ENCODE assay signal across 12 cellular contexts in genomic region chr19:1211494-1212234, GRCh38. TPM values are rescaled to one million over a fixed set of nuclear protein-coding genes. Genes with fewer than 3 reads are reported as not detected.
DNase-seq lines count a peak whose midpoint lies in the region; ATAC-seq and TF ChIP-seq lines count a peak whose summit lies in the region.
"Had no signal": no experiment of that assay in that cellular context is flagged by ENCODE, and none has a peak within 500 bp of the region (broad histone marks: within the 10 kb centered on the region; RNA-seq: fewer than 3 reads in every experiment).

No MANE protein-coding gene starts in this region.

- TF ChIP-seq EP300 in SK-N-SH (IDR thresholded peaks at IDR 0.05; ENCODE audit: borderline replicate concordance in 1 of 2, low read depth in 1 of 2, low read length in 1 of 2), result no peak

- H4K20me1 ChIP-seq in SK-N-SH (ENCODE audit: insufficient read depth), result peaks cover 24% of the 10 kb centered on the region

- no peak overlapping the region for H3K4me2 ChIP-seq in SK-N-SH

- no peak overlapping the region for H3K4me3 ChIP-seq in SK-N-SH (ENCODE audit: low read depth in 2 of 2, low read length in 1 of 2)
- no peak overlapping the region for H3K4me3 ChIP-seq in skin epidermis
- H3K4me3 ChIP-seq in foreskin fibroblast (ENCODE audit: low read depth in 1 of 2, low read length in 2 of 2), result no peak overlapping the region

- DNase-seq in SK-N-SH, result no peak
- peak; percentile 86 for DNase-seq in amniotic epithelial cell (ENCODE audit: low read depth)
- DNase-seq in iPS DF 19.7 (ENCODE audit: low read depth, low spot score), result peak; percentile 48
- no peak for DNase-seq in foreskin fibroblast
- DNase-seq: activated CD4-positive, CD25-positive, alpha-beta regulatory T cell treated with anti-CD3 and anti-CD28 coated beads, Interleukin-2, amount 50 U/mL, for 72 hours; EL; GOT3; NCI-H1048 had no signal

- 97% methylated on average over 28 of the region's 33 CpGs for WGBS in SK-N-SH (ENCODE audit: low lambda C conversion rate)

- H3K27ac ChIP-seq in SK-N-SH (ENCODE audit: low read depth in 2 of 2, low read length in 1 of 2), result no peak overlapping the region; a peak in 1 of 4 replicates
- peak overlapping the region in 12 of 21 experiments; percentile 4 to 91 (median 42) for H3K27ac ChIP-seq in skin epidermis

- peaks cover 36 to 47% of the 10 kb centered on the region in 2 experiments; a peak in 3 of 4 replicates for H3K4me1 ChIP-seq in SK-N-SH (ENCODE audit: control insufficient read depth in 1 of 2, insufficient read depth in 2 of 2, low read depth in 1 of 2, low read length in 1 of 2)

- no peaks in the 10 kb centered on the region for H3K27me3 ChIP-seq in SK-N-SH (ENCODE audit: insufficient read depth)

- no peaks in the 10 kb centered on the region for H3K9me3 ChIP-seq in SK-N-SH

- H2AFZ ChIP-seq in SK-N-SH (ENCODE audit: low read depth), result no peak overlapping the region

- no peaks in the 10 kb centered on the region for H3K9me2 ChIP-seq in SK-N-SH

- peaks cover 99% of the 10 kb centered on the region for H3K79me2 ChIP-seq in SK-N-SH (ENCODE audit: insufficient read depth)

- H3F3A ChIP-seq in SK-N-SH (replicated peaks; ENCODE audit: insufficient read depth), result peaks cover 44% of the 10 kb centered on the region

- no peak for TF ChIP-seq RAD21 in SK-N-SH (IDR thresholded peaks at IDR 0.05; ENCODE audit: low read length)

- TF ChIP-seq CTCF in SK-N-SH (IDR thresholded peaks at IDR 0.05), result no peak
- no peak for TF ChIP-seq CTCF in foreskin fibroblast (IDR thresholded peaks at IDR 0.05; ENCODE audit: low read depth, low read length)

- ATAC-seq in SK-N-SH treated with all-trans-retinoic acid at 6 μM for 48 hours (no peak), GM21619 (IDR thresholded peaks at IDR 0.05; ENCODE audit: unreplicated experiment) (no peak), GM18519 (IDR thresholded peaks at IDR 0.05; ENCODE audit: low FRiP score, unreplicated experiment) (no peak)

- H3K36me3 ChIP-seq in SK-N-SH (replicated peaks in 1 of 2; ENCODE audit: control insufficient read depth in 1 of 2, insufficient read depth in 2 of 2, low read length in 1 of 2), result peaks cover 4 to 11% of the 10 kb centered on the region in 2 experiments

- no peak overlapping the region for H3K9ac ChIP-seq in SK-N-SH

- POLR2A ChIA-PET in SK-N-SH (lab: Yijun Ruan, JAX), result interaction anchor here (0.6 to 1.3 kb wide), 2 partner anchors 32 to 57 kb away, joined by 3 read pairs; partner anchors contain the start of gene CIRBP

- CTCF ChIA-PET in SK-N-SH (lab: Yijun Ruan, JAX), result interaction anchor here (1.1 to 3.8 kb wide), 4 partner anchors 9 to 98 kb away, joined by 3 to 32 read pairs (median 6); no protein-coding TSS in a partner anchor

TF ChIP-seq in SK-N-SH, 30 proteins besides CTCF, POLR2A, EP300 and RAD21:
- TF ChIP-seq RXRA (IDR thresholded peaks at IDR 0.05; ENCODE audit: borderline replicate concordance, low read depth) (no peak), PBX3 (IDR thresholded peaks at IDR 0.05) (peak; percentile 45)

TF ChIP-seq in SK-N-SH treated with all-trans-retinoic acid at 6 μM for 48 hours, 23 proteins besides CTCF, POLR2A, EP300 and RAD21:
- TF ChIP-seq TSHZ2 (CRISPR knock-in tag; IDR thresholded peaks at IDR 0.05), result no peak
- no peak for TF ChIP-seq ARNTL (CRISPR knock-in tag; IDR thresholded peaks at IDR 0.05; ENCODE audit: borderline replicate concordance, low read depth)
- no peak for TF ChIP-seq CSDC2 (CRISPR knock-in tag; IDR thresholded peaks at IDR 0.05)
- no peak for TF ChIP-seq BACH2 (CRISPR knock-in tag; IDR thresholded peaks at IDR 0.05; ENCODE audit: borderline replicate concordance)
- no peak for TF ChIP-seq CREB5 (CRISPR knock-in tag; IDR thresholded peaks at IDR 0.05; ENCODE audit: low read depth)
- no peak for TF ChIP-seq ZC3H10 (CRISPR knock-in tag; IDR thresholded peaks at IDR 0.05)
- TF ChIP-seq ZFP3 (CRISPR knock-in tag; IDR thresholded peaks at IDR 0.05), result no peak
- TF ChIP-seq POU6F1 (CRISPR knock-in tag; IDR thresholded peaks at IDR 0.05; ENCODE audit: borderline replicate concordance, low read depth), result no peak
- TF ChIP-seq SNAI2 (CRISPR knock-in tag; IDR thresholded peaks at IDR 0.05), result no peak
- no peak for TF ChIP-seq OSR1 (CRISPR knock-in tag; IDR thresholded peaks at IDR 0.05)
- no peak for TF ChIP-seq TCF4 (CRISPR knock-in tag; IDR thresholded peaks at IDR 0.05; ENCODE audit: borderline replicate concordance)
- TF ChIP-seq ZNF70 (CRISPR knock-in tag; IDR thresholded peaks at IDR 0.05), result no peak

RNA-seq across cellular contexts. Expression of gene STK11, which starts 6.1 kb away (rescaled TPM):
- 53.5 and 55.5 TPM in 2 replicates for polyA plus RNA-seq in SK-N-SH (2012; rRNA removed)
- polyA plus RNA-seq in SK-N-SH (2012; cell fraction: cytosol; rRNA removed), result 27.7 and 37.8 TPM in 2 replicates
- polyA plus RNA-seq in SK-N-SH (2012; cell fraction: nucleus; rRNA removed), result 173 and 201 TPM in 2 replicates

RNA-seq across cellular contexts. Expression of gene CBARP, which starts 26.1 kb away (rescaled TPM):
- polyA plus RNA-seq in SK-N-SH (2012; rRNA removed), result 4.8 and 5.1 TPM in 2 replicates
- 1.6 and 3.5 TPM in 2 replicates for polyA plus RNA-seq in SK-N-SH (2012; cell fraction: cytosol; rRNA removed)
- polyA plus RNA-seq in SK-N-SH (2012; cell fraction: nucleus; rRNA removed), result 25.2 and 37.7 TPM in 2 replicates

RNA-seq across cellular contexts. Expression of gene ATP5F1D, which starts 29.9 kb away (rescaled TPM):
- 133 and 226 TPM in 2 replicates for polyA plus RNA-seq in SK-N-SH (2012; rRNA removed)
- polyA plus RNA-seq in SK-N-SH (2012; cell fraction: cytosol; rRNA removed), result 114 and 155 TPM in 2 replicates
- polyA plus RNA-seq in SK-N-SH (2012; cell fraction: nucleus; rRNA removed), result 81.6 and 162 TPM in 2 replicates

RNA-seq across cellular contexts. Expression of gene MIDN, which starts 36.7 kb away (rescaled TPM):
- 8.2 and 13.9 TPM in 2 replicates for polyA plus RNA-seq in SK-N-SH (2012; rRNA removed)
- polyA plus RNA-seq in SK-N-SH (2012; cell fraction: cytosol; rRNA removed), result 6.8 and 9.9 TPM in 2 replicates
- 53.9 and 79.1 TPM in 2 replicates for polyA plus RNA-seq in SK-N-SH (2012; cell fraction: nucleus; rRNA removed)

RNA-seq across cellular contexts. Expression of gene SBNO2, which starts 37.6 kb away (rescaled TPM):
- polyA plus RNA-seq in SK-N-SH (2012; rRNA removed), result 15.7 and 18.3 TPM in 2 replicates
- 4.5 and 9.3 TPM in 2 replicates for polyA plus RNA-seq in SK-N-SH (2012; cell fraction: cytosol; rRNA removed)
- 69.0 and 70.1 TPM in 2 replicates for polyA plus RNA-seq in SK-N-SH (2012; cell fraction: nucleus; rRNA removed)

Comparison
In these comparisons a context has a peak if more than half of its experiments do, and no peak if none do; other contexts are left out.
1. DNase-seq: peak in amniotic epithelial cell (single experiment) and iPS DF 19.7 (single experiment); none in SK-N-SH (single experiment) and foreskin fibroblast (0 of 2).
2. H3K27ac ChIP-seq: peak in skin epidermis (12 of 21); none in SK-N-SH (0 of 2).